33 cellular contexts compared by ENCODE assay signal in genomic region chr20:59483481-59483880, GRCh38.
"Had no signal": no experiment of that assay in that cellular context is flagged by ENCODE, and none has a peak within 500 bp of the region (broad histone marks: within the 10 kb centered on the region; RNA-seq: fewer than 3 reads in every experiment).

No MANE protein-coding gene starts in this region.

- H3K27me3 ChIP-seq: body of pancreas, foreskin keratinocyte had no signal

- H3K27ac ChIP-seq: body of pancreas, esophagus muscularis mucosa, foreskin keratinocyte, gastrocnemius medialis, WERI-Rb-1 had no signal

- H3K4me3 ChIP-seq: body of pancreas, esophagus muscularis mucosa, gastrocnemius medialis had no signal

- H3K9me3 Mint-ChIP-seq: activated B cell treated with CpG ODN at 0.5 μM for 24 hours; activated CD4-positive, alpha-beta memory T cell treated with anti-CD3 and anti-CD28 coated beads for 36 hours; activated CD4-positive, alpha-beta T cell treated with anti-CD3 and anti-CD28 coated beads, Interleukin-2, amount 10 ng/mL, durations not matched to agents 24 days and 14 days; activated T-helper 1 cell treated with anti-CD3 and anti-CD28 coated beads, Interleukin-12 subunit alpha, Interleukin-12 subunit beta, Interleukin-2, Interleukin-4 antibody, amounts not matched to agents 30 ng/mL and 10 ng/mL and 1 ng/mL, durations not matched to agents 14 hours and 24 hours and 36 hours; activated T-helper 2 cell treated with anti-CD3 and anti-CD28 coated beads, Interferon-gamma antibody, Interleukin-2, Interleukin-4, amounts not matched to agents 10 μg/mL and 5 μg/mL and 100 μg/mL, durations not matched to agents 14 hours and 24 hours and 36 hours; effector memory CD8-positive, alpha-beta T cell; T-cell; T-helper 1 cell treated with Interleukin-12 subunit alpha and Interleukin-12 subunit beta and Interleukin-4 antibody, amounts not matched to agents 30 μg/mL and 1 μg/mL, for 36 hours had no signal

- H3K36me3 Mint-ChIP-seq: activated CD4-positive, alpha-beta memory T cell treated with anti-CD3 and anti-CD28 coated beads for 36 hours; activated CD8-positive, alpha-beta memory T cell treated with anti-CD3 and anti-CD28 coated beads, Interleukin-2, amount 10 ng/mL, durations not matched to agents 7 days and 5 days; activated naive CD8-positive, alpha-beta T cell; T-cell had no signal

- H3K4me1 Mint-ChIP-seq: activated B cell treated with CpG ODN at 0.5 μM for 24 hours; activated CD4-positive, alpha-beta T cell treated with anti-CD3 and anti-CD28 coated beads, Interleukin-2, amount 10 ng/mL, durations not matched to agents 24 days and 14 days; activated CD8-positive, alpha-beta memory T cell treated with anti-CD3 and anti-CD28 coated beads, Interleukin-2, amount 10 ng/mL, durations not matched to agents 7 days and 5 days had no signal

- H3K4me3 Mint-ChIP-seq: activated B cell treated with CpG ODN at 0.5 μM for 24 hours; activated CD4-positive, alpha-beta memory T cell treated with anti-CD3 and anti-CD28 coated beads for 36 hours; activated CD4-positive, alpha-beta T cell treated with anti-CD3 and anti-CD28 coated beads, Interleukin-2, amount 10 ng/mL, durations not matched to agents 24 days and 14 days; activated CD8-positive, alpha-beta memory T cell treated with anti-CD3 and anti-CD28 coated beads, Interleukin-2, amount 10 ng/mL, durations not matched to agents 7 days and 5 days; activated CD8-positive, alpha-beta T cell treated with anti-CD3 and anti-CD28 coated beads, Interleukin-2, amount 10 ng/mL, durations not matched to agents 7 days and 5 days; activated naive CD8-positive, alpha-beta T cell; activated T-helper 1 cell treated with anti-CD3 and anti-CD28 coated beads, Interleukin-12 subunit alpha, Interleukin-12 subunit beta, Interleukin-2, Interleukin-4 antibody, amounts not matched to agents 30 ng/mL and 10 ng/mL and 1 ng/mL, durations not matched to agents 14 hours and 24 hours and 36 hours; effector memory CD8-positive, alpha-beta T cell; T-cell; T-helper 1 cell treated with Interleukin-12 subunit alpha and Interleukin-12 subunit beta and Interleukin-4 antibody, amounts not matched to agents 30 μg/mL and 1 μg/mL, for 36 hours had no signal

- H3K27ac Mint-ChIP-seq: activated B cell treated with CpG ODN at 0.5 μM for 24 hours; activated CD4-positive, alpha-beta memory T cell treated with anti-CD3 and anti-CD28 coated beads for 36 hours; activated CD4-positive, alpha-beta T cell treated with anti-CD3 and anti-CD28 coated beads, Interleukin-2, amount 10 ng/mL, durations not matched to agents 24 days and 14 days; activated CD8-positive, alpha-beta memory T cell treated with anti-CD3 and anti-CD28 coated beads, Interleukin-2, amount 10 ng/mL, durations not matched to agents 7 days and 5 days; activated CD8-positive, alpha-beta T cell treated with anti-CD3 and anti-CD28 coated beads, Interleukin-2, amount 10 ng/mL, durations not matched to agents 7 days and 5 days; activated naive CD8-positive, alpha-beta T cell; activated T-helper 1 cell treated with anti-CD3 and anti-CD28 coated beads, Interleukin-12 subunit alpha, Interleukin-12 subunit beta, Interleukin-2, Interleukin-4 antibody, amounts not matched to agents 30 ng/mL and 10 ng/mL and 1 ng/mL, durations not matched to agents 14 hours and 24 hours and 36 hours; activated T-helper 2 cell treated with anti-CD3 and anti-CD28 coated beads, Interferon-gamma antibody, Interleukin-2, Interleukin-4, amounts not matched to agents 10 μg/mL and 5 μg/mL and 100 μg/mL, durations not matched to agents 14 hours and 24 hours and 36 hours; effector memory CD8-positive, alpha-beta T cell; T-cell; T-helper 1 cell treated with Interleukin-12 subunit alpha and Interleukin-12 subunit beta and Interleukin-4 antibody, amounts not matched to agents 30 μg/mL and 1 μg/mL, for 36 hours had no signal

- H3K4me1 ChIP-seq: body of pancreas, esophagus muscularis mucosa, foreskin keratinocyte, gastrocnemius medialis had no signal

- FAIRE-seq: colon had no signal

- DNase-seq: activated B cell treated with CpG ODN at 0.5 μM for 24 hours; activated CD4-positive, alpha-beta memory T cell treated with anti-CD3 and anti-CD28 coated beads for 36 hours; activated CD4-positive, alpha-beta T cell treated with anti-CD3 and anti-CD28 coated beads, Interleukin-2, amount 10 ng/mL, durations not matched to agents 24 days and 14 days; activated CD8-positive, alpha-beta memory T cell treated with anti-CD3 and anti-CD28 coated beads, Interleukin-2, amount 10 ng/mL, durations not matched to agents 7 days and 5 days; activated CD8-positive, alpha-beta memory T cell treated with anti-CD3 and anti-CD28 coated beads, Interleukin-2, amount 50 U/mL, for 4 hours; activated CD8-positive, alpha-beta T cell treated with anti-CD3 and anti-CD28 coated beads, Interleukin-2, amount 10 ng/mL, durations not matched to agents 7 days and 5 days; activated gamma-delta T cell treated with Interleukin-2 at 50 U/mL for 16 hours; activated naive CD4-positive, alpha-beta T cell treated with anti-CD3 and anti-CD28 coated beads, Interleukin-2, amount 50 U/mL, for 16 hours; activated naive CD4-positive, alpha-beta T cell treated with Interleukin-2 at 50 U/mL for 16 hours; activated T-cell treated with anti-CD3 and anti-CD28 coated beads, Interleukin-2, amount 50 U/mL, for 1 hour; activated T-cell treated with anti-CD3 and anti-CD28 coated beads, Interleukin-2, amount 50 U/mL, for 48 hours; amniotic stem cell; anterior cingulate cortex; body of pancreas; caudate nucleus; cortex of kidney; dermis blood vessel endothelial cell; effector CD4-positive, alpha-beta T cell; effector memory CD8-positive, alpha-beta T cell; erythroblast; foreskin keratinocyte; gastrocnemius medialis; SW 1271; T-cell; T-helper 9 cell; WERI-Rb-1 had no signal

- ATAC-seq: activated CD4-positive, CD25-positive, alpha-beta regulatory T cell treated with anti-CD3 and anti-CD28 coated beads, Interleukin-2, amount 50 U/mL, for 24 hours; activated CD8-positive, alpha-beta memory T cell treated with anti-CD3 and anti-CD28 coated beads, Interleukin-2, amount 10 ng/mL, durations not matched to agents 7 days and 5 days; activated CD8-positive, alpha-beta T cell treated with anti-CD3 and anti-CD28 coated beads, Interleukin-2, amount 10 ng/mL, durations not matched to agents 7 days and 5 days; body of pancreas; effector memory CD8-positive, alpha-beta T cell; foreskin keratinocyte; gastrocnemius medialis; T-cell had no signal

- H3K36me3 ChIP-seq: esophagus muscularis mucosa, gastrocnemius medialis, WERI-Rb-1 had no signal

- H3K9me3 ChIP-seq: body of pancreas, esophagus muscularis mucosa, gastrocnemius medialis had no signal
